21 cellular contexts compared by ENCODE assay signal in genomic region chr12:94770397-94770759, GRCh38.
"Had no signal": no experiment of that assay in that cellular context is flagged by ENCODE, and none has a peak within 500 bp of the region (broad histone marks: within the 10 kb centered on the region; RNA-seq: fewer than 3 reads in every experiment).

No MANE protein-coding gene starts in this region.

- H3K27me3 Mint-ChIP-seq: memory B cell, naive B cell had no signal

- H3K27ac Mint-ChIP-seq: activated CD4-positive, alpha-beta T cell treated with anti-CD3 and anti-CD28 coated beads, Interleukin-2, amount 10 ng/mL, durations not matched to agents 7 days and 5 days; activated naive CD4-positive, alpha-beta T cell treated with anti-CD3 and anti-CD28 coated beads, Interleukin-2, amount 10 ng/mL, durations not matched to agents 7 days and 5 days; activated naive CD8-positive, alpha-beta T cell treated with anti-CD3 and anti-CD28 coated beads, Interleukin-2, amount 50 U/mL, for 24 hours; stimulated activated naive CD8-positive, alpha-beta T cell treated with anti-CD3 and anti-CD28 coated beads, Interleukin-15, amount 100 ng/mL, for 72 hours; T-helper 2 cell treated with Interferon-gamma antibody and Interleukin-4, amounts not matched to agents 5 μg/mL and 100 μg/mL, for 36 hours had no signal

- DNase-seq: activated CD4-positive, alpha-beta T cell treated with anti-CD3 and anti-CD28 coated beads, Interleukin-2, amount 10 ng/mL, durations not matched to agents 7 days and 5 days; activated CD8-positive, alpha-beta memory T cell treated with anti-CD3 and anti-CD28 coated beads, Interleukin-2, amount 50 U/mL, for 48 hours; activated effector memory CD4-positive, alpha-beta T cell treated with Interleukin-2 at 50 U/mL for 16 hours; activated naive CD4-positive, alpha-beta T cell treated with anti-CD3 and anti-CD28 coated beads, Interleukin-2, amount 10 ng/mL, durations not matched to agents 7 days and 5 days; activated naive CD8-positive, alpha-beta T cell treated with anti-CD3 and anti-CD28 coated beads, Interleukin-2, amount 50 U/mL, for 24 hours; activated T-cell treated with anti-CD3 and anti-CD28 coated beads, Interleukin-2, amount 50 U/mL, for 48 hours; central memory CD4-positive, alpha-beta T cell; kidney glomerular epithelial cell; naive B cell; ovary; stimulated activated naive CD8-positive, alpha-beta T cell treated with anti-CD3 and anti-CD28 coated beads, Interleukin-15, amount 100 ng/mL, for 72 hours; upper lobe of left lung had no signal

- H3K4me1 ChIP-seq: suprapubic skin had no signal

- ATAC-seq: activated naive CD8-positive, alpha-beta T cell treated with anti-CD3 and anti-CD28 coated beads, Interleukin-2, amount 50 U/mL, for 24 hours; stimulated activated naive CD8-positive, alpha-beta T cell treated with anti-CD3 and anti-CD28 coated beads, Interleukin-15, amount 100 ng/mL, for 72 hours had no signal

- H3K9me3 Mint-ChIP-seq: activated CD4-positive, alpha-beta T cell treated with anti-CD3 and anti-CD28 coated beads, Interleukin-2, amount 10 ng/mL, durations not matched to agents 7 days and 5 days; activated naive CD4-positive, alpha-beta T cell treated with anti-CD3 and anti-CD28 coated beads, Interleukin-2, amount 10 ng/mL, durations not matched to agents 7 days and 5 days; activated naive CD8-positive, alpha-beta T cell treated with anti-CD3 and anti-CD28 coated beads, Interleukin-2, amount 50 U/mL, for 24 hours; memory B cell; T-helper 2 cell treated with Interferon-gamma antibody and Interleukin-4, amounts not matched to agents 5 μg/mL and 100 μg/mL, for 36 hours had no signal

- H3K27ac ChIP-seq: coronary artery, ovary, skin epidermis, suprapubic skin, upper lobe of left lung had no signal

- H3K4me3 ChIP-seq: coronary artery, ovary, skin epidermis, suprapubic skin, upper lobe of left lung had no signal

- H3K36me3 Mint-ChIP-seq: activated naive CD4-positive, alpha-beta T cell treated with anti-CD3 and anti-CD28 coated beads, Interleukin-2, amount 10 ng/mL, durations not matched to agents 7 days and 5 days; brain had no signal

- H3K27me3 ChIP-seq: ovary, upper lobe of left lung had no signal

- H3K4me1 Mint-ChIP-seq: activated CD4-positive, alpha-beta T cell treated with anti-CD3 and anti-CD28 coated beads, Interleukin-2, amount 10 ng/mL, durations not matched to agents 7 days and 5 days; activated naive CD4-positive, alpha-beta T cell treated with anti-CD3 and anti-CD28 coated beads, Interleukin-2, amount 10 ng/mL, durations not matched to agents 7 days and 5 days had no signal

- H3K9me3 ChIP-seq: ovary, suprapubic skin had no signal

- H3K4me3 Mint-ChIP-seq: activated CD4-positive, alpha-beta T cell treated with anti-CD3 and anti-CD28 coated beads, Interleukin-2, amount 10 ng/mL, durations not matched to agents 7 days and 5 days; activated naive CD4-positive, alpha-beta T cell treated with anti-CD3 and anti-CD28 coated beads, Interleukin-2, amount 10 ng/mL, durations not matched to agents 7 days and 5 days; activated naive CD8-positive, alpha-beta T cell treated with anti-CD3 and anti-CD28 coated beads, Interleukin-2, amount 50 U/mL, for 24 hours; brain; memory B cell; stimulated activated naive CD8-positive, alpha-beta T cell treated with anti-CD3 and anti-CD28 coated beads, Interleukin-15, amount 100 ng/mL, for 72 hours; T-helper 2 cell treated with Interferon-gamma antibody and Interleukin-4, amounts not matched to agents 5 μg/mL and 100 μg/mL, for 36 hours had no signal

- H3K36me3 ChIP-seq: ovary, suprapubic skin, upper lobe of left lung had no signal

- FAIRE-seq: endometrium, frontal cortex, TTC549 had no signal
